Comparison of ENCODE assay signal across 8 cellular contexts in genomic region chr14:32938719-32939253, GRCh38. TPM values are rescaled to one million over a fixed set of nuclear protein-coding genes. Genes with fewer than 3 reads are reported as not detected.
DNase-seq lines count a peak whose midpoint lies in the region; ATAC-seq and TF ChIP-seq lines count a peak whose summit lies in the region.

TSS of gene NPAS3 (plus strand) at chr14:32938879.

- H3K79me2 ChIP-seq in SK-N-SH (ENCODE audit: insufficient read depth) = no peaks in the 10 kb centered on the region; the same call in 1 of the 2 replicates

- TF ChIP-seq RAD21 in SK-N-SH (IDR thresholded peaks at IDR 0.05; ENCODE audit: low read length) = no peak

- peak within 1 kb of the TSS; percentile 79 for H3K9ac ChIP-seq in SK-N-SH
- H3K9ac ChIP-seq in mucosa of stomach (ENCODE audit: low read length) = peak within 1 kb of the TSS; percentile 55

- H3F3A ChIP-seq in SK-N-SH (replicated peaks; ENCODE audit: insufficient read depth) = peaks cover 26% of the 10 kb centered on the region

- peak within 1 kb of the TSS; percentile 17 to 65; a peak in 3 of 4 replicates for H3K27ac ChIP-seq in SK-N-SH (ENCODE audit: low read depth in 2 of 2, low read length in 1 of 2)
- no peak within 1 kb of the TSS for H3K27ac ChIP-seq in ectodermal cell (ENCODE audit: insufficient read depth, low read depth, low read length, poor library complexity, severe bottlenecking)

- TF ChIP-seq CTCF in SK-N-SH (IDR thresholded peaks at IDR 0.05) = no peak

- H2AFZ ChIP-seq in SK-N-SH (ENCODE audit: low read depth) = peak within 1 kb of the TSS; percentile 94

- H3K27me3 ChIP-seq in SK-N-SH (ENCODE audit: insufficient read depth) (no peaks in the 10 kb centered on the region; the same call in 1 of the 2 replicates), ectodermal cell (ENCODE audit: control insufficient read depth, insufficient read depth, low read length, poor library complexity, severe bottlenecking) (peaks cover 63% of the 10 kb centered on the region), mucosa of stomach (ENCODE audit: control insufficient read depth, insufficient read depth, low read length) (peaks cover 58% of the 10 kb centered on the region)

- H3K9me3 ChIP-seq in SK-N-SH (no peaks in the 10 kb centered on the region), ectodermal cell (ENCODE audit: control insufficient read depth, low read length) (no peaks in the 10 kb centered on the region), mucosa of stomach (ENCODE audit: control insufficient read depth, low read length) (no peaks in the 10 kb centered on the region)

- WGBS in SK-N-SH (ENCODE audit: low lambda C conversion rate) = 1% methylated on average over 16 of the region's 92 CpGs
- 0% methylated on average over 82 to 92 of the region's 92 CpGs for WGBS in ectodermal cell, 2 experiments

- H3K9me2 ChIP-seq in SK-N-SH = no peaks in the 10 kb centered on the region

- POLR2A ChIA-PET in SK-N-SH (lab: Yijun Ruan, JAX) = interaction anchor here (0.6 kb wide), 1 partner anchor 627 kb away, joined by 5 read pairs; no protein-coding TSS in a partner anchor

- H3K4me3 ChIP-seq in SK-N-SH (ENCODE audit: low read depth in 2 of 2, low read length in 1 of 2) (peak within 1 kb of the TSS; percentile 72), ectodermal cell (ENCODE audit: insufficient read depth, low read depth, low read length) (peak within 1 kb of the TSS; percentile 52), mucosa of stomach (ENCODE audit: low read length) (no peak within 1 kb of the TSS)

- DNase-seq in SK-N-SH = peak; percentile 71
- DNase-seq in NCI-H2029 treated with DMSO at 0.1 percent for 48 hours (lab: John Stamatoyannopoulos, UW) = peak; percentile 61
- DNase-seq in NCI-H187 treated with DMSO at 0.1 percent for 48 hours (lab: John Stamatoyannopoulos, UW) = no peak
- DNase-seq in EL = no peak

- H4K20me1 ChIP-seq in SK-N-SH (ENCODE audit: insufficient read depth) = no peaks in the 10 kb centered on the region

- no peak for ATAC-seq in SK-N-SH treated with all-trans-retinoic acid at 6 μM for 48 hours
- ATAC-seq in HG03460 (IDR thresholded peaks at IDR 0.05; ENCODE audit: unreplicated experiment) = no peak

- TF ChIP-seq EP300 in SK-N-SH (IDR thresholded peaks at IDR 0.05; ENCODE audit: borderline replicate concordance in 1 of 2, low read depth in 1 of 2, low read length in 1 of 2) = no peak

- peaks cover 13 to 17% of the 10 kb centered on the region in 2 experiments; a peak in 3 of 4 replicates for H3K4me1 ChIP-seq in SK-N-SH (ENCODE audit: control insufficient read depth in 1 of 2, insufficient read depth in 2 of 2, low read depth in 1 of 2, low read length in 1 of 2)
- H3K4me1 ChIP-seq in ectodermal cell (ENCODE audit: control insufficient read depth, insufficient read depth, low read length) = peaks cover 17% of the 10 kb centered on the region
- no peaks in the 10 kb centered on the region for H3K4me1 ChIP-seq in mucosa of stomach (ENCODE audit: control insufficient read depth, insufficient read depth, low read length)

- H3K36me3 ChIP-seq in SK-N-SH (replicated peaks in 1 of 2; ENCODE audit: control insufficient read depth in 1 of 2, insufficient read depth in 2 of 2, low read length in 1 of 2) (no peaks in the 10 kb centered on the region), ectodermal cell (ENCODE audit: control insufficient read depth, insufficient read depth, low read length) (no peaks in the 10 kb centered on the region), mucosa of stomach (ENCODE audit: control insufficient read depth, insufficient read depth, low read length) (no peaks in the 10 kb centered on the region)

- H3K4me2 ChIP-seq in SK-N-SH = peak within 1 kb of the TSS; percentile 84

- CTCF ChIA-PET in SK-N-SH (lab: Yijun Ruan, JAX) = no interaction called here

TF ChIP-seq in SK-N-SH, 30 proteins besides CTCF, POLR2A, EP300 and RAD21:
- no peak for TF ChIP-seq SMC3 (IDR thresholded peaks at IDR 0.05; ENCODE audit: low read depth, low read length)
- TF ChIP-seq POLR2AphosphoS5 (IDR thresholded peaks at IDR 0.05; ENCODE audit: low read depth, low read length) = no peak
- TF ChIP-seq JUND (IDR thresholded peaks at IDR 0.05) = no peak

TF ChIP-seq in SK-N-SH treated with all-trans-retinoic acid at 6 μM for 48 hours, 23 proteins besides CTCF, POLR2A, EP300 and RAD21:
- TF ChIP-seq ZFP3 (CRISPR knock-in tag; IDR thresholded peaks at IDR 0.05) (no peak), ZNF8 (CRISPR knock-in tag; IDR thresholded peaks at IDR 0.05) (no peak), ZC3H10 (CRISPR knock-in tag; IDR thresholded peaks at IDR 0.05) (no peak), ZFP30 (CRISPR knock-in tag; IDR thresholded peaks at IDR 0.05) (no peak), ZNF565 (CRISPR knock-in tag; conservative IDR thresholded peaks at IDR 0.05; ENCODE audit: low read depth) (no peak), PPARA (CRISPR knock-in tag; IDR thresholded peaks at IDR 0.05; ENCODE audit: borderline replicate concordance) (no peak), ZNF70 (CRISPR knock-in tag; IDR thresholded peaks at IDR 0.05) (no peak), ISL1 (CRISPR knock-in tag; IDR thresholded peaks at IDR 0.05) (no peak), OSR1 (CRISPR knock-in tag; IDR thresholded peaks at IDR 0.05) (no peak), CSDC2 (CRISPR knock-in tag; IDR thresholded peaks at IDR 0.05) (no peak)
- TF ChIP-seq, protein P1, sequence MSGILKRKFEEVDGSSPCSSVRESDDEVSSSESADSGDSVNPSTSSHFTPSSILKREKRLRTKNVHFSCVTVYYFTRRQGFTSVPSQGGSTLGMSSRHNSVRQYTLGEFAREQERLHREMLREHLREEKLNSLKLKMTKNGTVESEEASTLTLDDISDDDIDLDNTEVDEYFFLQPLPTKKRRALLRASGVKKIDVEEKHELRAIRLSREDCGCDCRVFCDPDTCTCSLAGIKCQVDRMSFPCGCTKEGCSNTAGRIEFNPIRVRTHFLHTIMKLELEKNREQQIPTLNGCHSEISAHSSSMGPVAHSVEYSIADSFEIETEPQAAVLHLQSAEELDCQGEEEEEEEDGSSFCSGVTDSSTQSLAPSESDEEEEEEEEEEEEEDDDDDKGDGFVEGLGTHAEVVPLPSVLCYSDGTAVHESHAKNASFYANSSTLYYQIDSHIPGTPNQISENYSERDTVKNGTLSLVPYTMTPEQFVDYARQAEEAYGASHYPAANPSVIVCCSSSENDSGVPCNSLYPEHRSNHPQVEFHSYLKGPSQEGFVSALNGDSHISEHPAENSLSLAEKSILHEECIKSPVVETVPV (CRISPR knock-in tag; IDR thresholded peaks at IDR 0.05) = no peak
- TF ChIP-seq, protein P2, sequence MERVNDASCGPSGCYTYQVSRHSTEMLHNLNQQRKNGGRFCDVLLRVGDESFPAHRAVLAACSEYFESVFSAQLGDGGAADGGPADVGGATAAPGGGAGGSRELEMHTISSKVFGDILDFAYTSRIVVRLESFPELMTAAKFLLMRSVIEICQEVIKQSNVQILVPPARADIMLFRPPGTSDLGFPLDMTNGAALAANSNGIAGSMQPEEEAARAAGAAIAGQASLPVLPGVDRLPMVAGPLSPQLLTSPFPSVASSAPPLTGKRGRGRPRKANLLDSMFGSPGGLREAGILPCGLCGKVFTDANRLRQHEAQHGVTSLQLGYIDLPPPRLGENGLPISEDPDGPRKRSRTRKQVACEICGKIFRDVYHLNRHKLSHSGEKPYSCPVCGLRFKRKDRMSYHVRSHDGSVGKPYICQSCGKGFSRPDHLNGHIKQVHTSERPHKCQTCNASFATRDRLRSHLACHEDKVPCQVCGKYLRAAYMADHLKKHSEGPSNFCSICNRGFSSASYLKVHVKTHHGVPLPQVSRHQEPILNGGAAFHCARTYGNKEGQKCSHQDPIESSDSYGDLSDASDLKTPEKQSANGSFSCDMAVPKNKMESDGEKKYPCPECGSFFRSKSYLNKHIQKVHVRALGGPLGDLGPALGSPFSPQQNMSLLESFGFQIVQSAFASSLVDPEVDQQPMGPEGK (CRISPR knock-in tag; IDR thresholded peaks at IDR 0.05; ENCODE audit: borderline replicate concordance) = no peak

RNA-seq across cellular contexts. Expression of gene NPAS3, which starts in this region (rescaled TPM):
- 4.3 and 4.5 TPM in 2 replicates for polyA plus RNA-seq in SK-N-SH (2012; rRNA removed)
- 4.2 and 4.6 TPM in 2 replicates for polyA plus RNA-seq in SK-N-SH (2012; cell fraction: cytosol; rRNA removed)
- polyA plus RNA-seq in SK-N-SH (2012; cell fraction: nucleus; rRNA removed) = 7.1 and 7.3 TPM in 2 replicates
- 1.4 TPM for polyA plus RNA-seq in ectodermal cell (2013, experiment 1 of 4)
- 0.32 TPM for polyA plus RNA-seq in ectodermal cell (2013, experiment 2 of 4)
- polyA plus RNA-seq in ectodermal cell (2013, experiment 3 of 4) = 1.1 TPM
- polyA plus RNA-seq in ectodermal cell (2013, experiment 4 of 4) = 0.85 TPM

Comparison
In these comparisons a context has a peak if more than half of its experiments do, and no peak if none do; other contexts are left out.
1. DNase-seq: peak in SK-N-SH (single experiment) and NCI-H2029 treated with DMSO at 0.1 percent for 48 hours (single experiment); none in NCI-H187 treated with DMSO at 0.1 percent for 48 hours (single experiment) and EL (single experiment).